In genomic region chr21:25639922-25640670, GRCh38 we compare ENCODE assay signal across 8 cellular contexts. TPM values are rescaled to one million over a fixed set of nuclear protein-coding genes. Genes with fewer than 3 reads are reported as not detected.
DNase-seq lines count a peak whose midpoint lies in the region; ATAC-seq and TF ChIP-seq lines count a peak whose summit lies in the region.

No MANE protein-coding gene starts in this region.

- H3K4me2 ChIP-seq in KMS-11 = peak overlapping the region; percentile 81

- H3K27ac ChIP-seq in KMS-11 (no peak overlapping the region), left ventricle myocardium inferior (replicated peaks) (peak overlapping the region; percentile 96)

- H3K9me3 ChIP-seq in left ventricle myocardium inferior (replicated peaks) = no peaks in the 10 kb centered on the region

- TF ChIP-seq CTCF in KMS-11 (conservative IDR thresholded peaks at IDR 0.05; ENCODE audit: low read depth, low read length) (no peak), left ventricle myocardium inferior (IDR thresholded peaks at IDR 0.05; ENCODE audit: borderline replicate concordance) (peak; percentile 20)

- peak overlapping the region; percentile 86 for H3K4me3 Mint-ChIP-seq in activated naive CD8-positive, alpha-beta T cell

- H3K36me3 Mint-ChIP-seq in activated naive CD8-positive, alpha-beta T cell = peaks cover 2% of the 10 kb centered on the region

- H3K36me3 ChIP-seq in KMS-11 (ENCODE audit: insufficient read depth) (no peaks in the 10 kb centered on the region), left ventricle myocardium inferior (no peaks in the 10 kb centered on the region)

- no peak overlapping the region for H3K27ac Mint-ChIP-seq in activated naive CD8-positive, alpha-beta T cell

- H3K27me3 ChIP-seq in KMS-11 (ENCODE audit: insufficient read depth, low read depth) (no peaks in the 10 kb centered on the region), left ventricle myocardium inferior (ENCODE audit: low read depth) (no peaks in the 10 kb centered on the region)

- peaks cover 7% of the 10 kb centered on the region for H3K4me1 ChIP-seq in KMS-11 (ENCODE audit: low read depth, poor library complexity, severe bottlenecking)
- peaks cover 46% of the 10 kb centered on the region for H3K4me1 ChIP-seq in left ventricle myocardium inferior

- H3K9me3 Mint-ChIP-seq in activated naive CD8-positive, alpha-beta T cell (ENCODE audit: low read depth) = no peaks in the 10 kb centered on the region

- no peaks in the 10 kb centered on the region for H4K20me1 ChIP-seq in KMS-11 (ENCODE audit: insufficient read depth)

- H3K4me3 ChIP-seq in KMS-11 (IDR thresholded peaks at IDR 0.05; ENCODE audit: insufficient read depth, low read depth, low read length) = peak overlapping the region; percentile 26
- peak overlapping the region; percentile 92 for H3K4me3 ChIP-seq in left ventricle myocardium inferior

- peaks cover 21% of the 10 kb centered on the region for H3K4me1 Mint-ChIP-seq in activated naive CD8-positive, alpha-beta T cell (ENCODE audit: low read depth)

- H3K79me2 ChIP-seq in KMS-11 (ENCODE audit: insufficient read depth, low read depth) = no peaks in the 10 kb centered on the region

- H2AFZ ChIP-seq in KMS-11 (ENCODE audit: low read depth) = peak overlapping the region; percentile 95

- peak overlapping the region; percentile 60 for H3K9ac ChIP-seq in KMS-11

- intact Hi-C loops in left ventricle myocardium inferior (cut with micrococcal nuclease) = no loop called here
- intact Hi-C loops in posterior cingulate gyrus (cut with DNase I) = no loop called here

- ATAC-seq in GM21526 (IDR thresholded peaks at IDR 0.05; ENCODE audit: low FRiP score, unreplicated experiment) = peak; percentile 35

- peaks cover 28% of the 10 kb centered on the region for H3K27me3 Mint-ChIP-seq in activated naive CD8-positive, alpha-beta T cell

- DNase-seq in D341Med (ENCODE audit: low spot score) (peak; percentile 52), left ventricle myocardium inferior (peak; percentile 38), posterior cingulate gyrus (peak; percentile 24 to 90 (median 40)), NOMO-1 treated with dmso at 0.1 percent for 144 hours (lab: John Stamatoyannopoulos, UW; ENCODE audit: unreplicated experiment) (no peak), foreskin melanocyte (no peak)

RNA-seq across cellular contexts. Expression of gene JAM2, which starts 1.0 kb away (rescaled TPM):
- total RNA-seq in left ventricle myocardium inferior = 23.7 TPM

RNA-seq across cellular contexts. Expression of gene MRPL39, which starts 32.8 kb away (rescaled TPM):
- 49.9 TPM for total RNA-seq in left ventricle myocardium inferior

Comparison
In these comparisons a context has a peak if more than half of its experiments do, and no peak if none do; other contexts are left out.
1. DNase-seq: peak in D341Med (single experiment), left ventricle myocardium inferior (single experiment) and posterior cingulate gyrus (10 of 10); none in NOMO-1 treated with dmso at 0.1 percent for 144 hours (single experiment) and foreskin melanocyte (single experiment).